ENCODE assay signal across 1 cellular context in genomic region chr7:123190109-123190831, GRCh38.
A peak's percentile ranks its signal among the peaks of the same experiment; 100 is the strongest.
TF ChIP-seq lines count a peak whose summit lies in the region.

No MANE protein-coding gene starts in this region.

TF ChIP-seq in GM12878, 131 proteins besides CTCF, POLR2A, EP300 and RAD21 (continued from another document):
- TF ChIP-seq SMAD5 (IDR thresholded peaks at IDR 0.05; ENCODE audit: low read depth) (no peak), PML (IDR thresholded peaks at IDR 0.05; ENCODE audit: low read length) (0 out of 2 replicates have a peak, but pooled peaks have one; percentile 55), YBX1 (IDR thresholded peaks at IDR 0.05) (no peak), JUNB (IDR thresholded peaks at IDR 0.05) (no peak), NFIC (IDR thresholded peaks at IDR 0.05; ENCODE audit: low read depth, low read length) (peak; percentile 63), TCF3 (IDR thresholded peaks at IDR 0.05; ENCODE audit: borderline replicate concordance, insufficient read depth, low read depth, low read length) (no peak), PAX5 (IDR thresholded peaks at IDR 0.05; ENCODE audit: borderline replicate concordance, low read depth, low read length) (0 out of 2 replicates have a peak, but pooled peaks have one; percentile 24), BCLAF1 (IDR thresholded peaks at IDR 0.05) (no peak)
- TF ChIP-seq, protein P1, sequence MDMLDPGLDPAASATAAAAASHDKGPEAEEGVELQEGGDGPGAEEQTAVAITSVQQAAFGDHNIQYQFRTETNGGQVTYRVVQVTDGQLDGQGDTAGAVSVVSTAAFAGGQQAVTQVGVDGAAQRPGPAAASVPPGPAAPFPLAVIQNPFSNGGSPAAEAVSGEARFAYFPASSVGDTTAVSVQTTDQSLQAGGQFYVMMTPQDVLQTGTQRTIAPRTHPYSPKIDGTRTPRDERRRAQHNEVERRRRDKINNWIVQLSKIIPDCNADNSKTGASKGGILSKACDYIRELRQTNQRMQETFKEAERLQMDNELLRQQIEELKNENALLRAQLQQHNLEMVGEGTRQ (IDR thresholded peaks at IDR 0.05; ENCODE audit: borderline replicate concordance, low read depth, low read length), result no peak
TF ChIP-seq in GM12878: peak in this region for 25.
